Comparison of ENCODE assay signal across 12 cellular contexts in the genomic region with DNA sequence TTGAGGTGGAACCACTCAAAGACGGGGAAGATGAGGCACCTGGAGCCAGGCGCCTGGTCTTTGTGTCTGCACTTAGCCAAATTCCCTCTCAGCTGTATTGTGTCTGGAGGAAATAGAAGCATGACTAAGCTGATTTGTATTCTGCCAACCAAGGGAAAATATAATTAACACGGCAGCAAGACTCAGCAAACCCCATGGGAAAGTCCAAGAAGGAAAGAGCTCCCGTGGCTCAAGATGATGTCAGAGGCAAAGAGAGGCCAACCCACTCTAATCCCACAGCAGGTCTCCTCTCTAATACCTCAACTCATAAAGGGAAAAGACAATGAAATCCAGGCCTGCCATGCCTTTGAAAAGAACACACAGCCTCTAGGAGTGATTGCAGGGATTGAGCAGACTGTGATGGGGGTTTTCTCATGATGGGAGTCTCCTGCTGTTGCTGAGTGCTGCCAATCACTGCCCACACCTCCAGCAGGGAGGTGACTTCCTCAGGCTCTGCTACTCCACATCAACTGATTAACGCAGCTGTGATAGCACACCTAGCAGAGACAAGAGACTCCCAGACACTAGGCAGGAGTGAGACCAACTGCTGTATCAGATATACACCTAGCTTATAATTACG.
DNase-seq lines count a peak whose midpoint lies in the region; ATAC-seq and TF ChIP-seq lines count a peak whose summit lies in the region.
"Had no signal": no experiment of that assay in that cellular context is flagged by ENCODE, and none has a peak within 500 bp of the region (broad histone marks: within the 10 kb centered on the region; RNA-seq: fewer than 3 reads in every experiment).

No MANE protein-coding gene starts in this region.

- H3K36me3 ChIP-seq in brain microvascular endothelial cell (replicated peaks), result no peaks in the 10 kb centered on the region
- H3K36me3 ChIP-seq: pancreas had no signal

- H3K27ac ChIP-seq in brain microvascular endothelial cell, result peak overlapping the region; percentile 27
- H3K27ac ChIP-seq: body of pancreas, KMS-11, pancreas had no signal

- peaks cover 11% of the 10 kb centered on the region for H3K27me3 ChIP-seq in brain microvascular endothelial cell (replicated peaks)
- H3K27me3 ChIP-seq: body of pancreas had no signal

- no peak overlapping the region for H3K4me3 ChIP-seq in brain microvascular endothelial cell (ENCODE audit: low read depth, low read length)
- H3K4me3 ChIP-seq: body of pancreas, pancreas had no signal

- no peak for TF ChIP-seq CTCF in brain microvascular endothelial cell (IDR thresholded peaks at IDR 0.05; ENCODE audit: low read depth, low read length, missing control alignments)

- DNase-seq in D341Med (ENCODE audit: low spot score) (peak; percentile 77), NCI-H2029 treated with DMSO at 0.1 percent for 48 hours (lab: John Stamatoyannopoulos, UW) (peak; percentile 42), brain microvascular endothelial cell (peak; percentile 70), medulla oblongata (ENCODE audit: extremely low spot score) (peak; percentile 29), HK-2 (ENCODE audit: unreplicated experiment) (no peak), NCI-H524 (lab: John Stamatoyannopoulos, UW) (no peak)
- DNase-seq: activated CD4-positive, alpha-beta T cell treated with anti-CD3 and anti-CD28 coated beads, Interleukin-2, amount 50 U/mL, for 48 hours; pancreas had no signal

- in situ Hi-C loops in brain microvascular endothelial cell (cut with HindIII; ENCODE audit: low pct_ligation_motif_present, low sequenced_read_pairs), result no loop called here

- ATAC-seq in HG03095 (IDR thresholded peaks at IDR 0.05; ENCODE audit: unreplicated experiment), result no peak
- ATAC-seq in HG02798 (IDR thresholded peaks at IDR 0.05; ENCODE audit: poor library complexity, unreplicated experiment), result no peak
- ATAC-seq: body of pancreas had no signal

Comparison
In these comparisons a context has a peak if more than half of its experiments do, and no peak if none do; other contexts are left out.
1. DNase-seq: peak in D341Med (single experiment), NCI-H2029 treated with DMSO at 0.1 percent for 48 hours (single experiment), brain microvascular endothelial cell (single experiment) and medulla oblongata (single experiment); none in HK-2 (single experiment) and NCI-H524 (0 of 2).